8 cellular contexts compared by ENCODE assay signal in the genomic region with DNA sequence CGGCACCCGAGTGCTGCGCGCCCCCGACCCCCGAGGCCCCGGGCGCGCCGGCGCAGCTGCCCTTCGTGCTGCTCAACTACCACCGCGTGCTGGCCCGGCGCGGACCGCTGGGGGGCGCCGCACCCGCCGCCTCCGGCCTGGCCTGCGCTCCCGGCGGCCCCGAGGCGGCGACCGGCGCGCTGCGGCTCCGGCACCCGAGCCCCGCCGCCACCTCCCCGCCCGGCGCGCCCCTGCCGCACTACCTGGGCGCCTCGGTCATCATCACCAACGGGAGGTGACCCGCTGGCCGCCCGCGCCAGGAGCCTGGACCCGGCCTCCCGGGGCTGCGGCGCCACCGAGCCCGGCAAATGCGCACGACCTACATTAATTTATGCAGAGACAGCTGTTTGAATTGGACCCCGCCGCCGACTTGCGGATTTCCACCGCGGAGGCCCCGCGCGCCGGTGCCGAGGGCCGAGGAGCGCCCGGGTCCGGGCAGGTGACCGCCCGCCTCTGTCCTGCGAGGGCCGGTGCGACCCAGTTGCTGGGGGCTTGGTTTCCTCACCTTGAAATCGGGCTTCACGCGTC. TPM values are rescaled to one million over a fixed set of nuclear protein-coding genes. Genes with fewer than 3 reads are reported as not detected.
DNase-seq lines count a peak whose midpoint lies in the region; ATAC-seq and TF ChIP-seq lines count a peak whose summit lies in the region.

No MANE protein-coding gene starts in this region.

- H3K79me2 ChIP-seq in hepatocyte = no peaks in the 10 kb centered on the region

- H3K4me1 Mint-ChIP-seq in activated naive CD8-positive, alpha-beta T cell treated with anti-CD3 and anti-CD28 coated beads, Interleukin-2, amount 10 ng/mL, durations not matched to agents 7 days and 5 days = peaks cover 2% of the 10 kb centered on the region

- POLR2A ChIA-PET in activated naive CD8-positive, alpha-beta T cell treated with anti-CD3 and anti-CD28 coated beads, Interleukin-2, amount 10 ng/mL, durations not matched to agents 7 days and 5 days (lab: Charles Lee) = no interaction called here

- TF ChIP-seq CTCF in hepatocyte (IDR thresholded peaks at IDR 0.05; ENCODE audit: poor library complexity) (no peak), sigmoid colon (IDR thresholded peaks at IDR 0.05) (no peak)

- intact Hi-C loops in sigmoid colon (cut with DNase I) = no loop called here

- H3K4me3 Mint-ChIP-seq in activated naive CD8-positive, alpha-beta T cell treated with anti-CD3 and anti-CD28 coated beads, Interleukin-2, amount 10 ng/mL, durations not matched to agents 7 days and 5 days = no peak overlapping the region

- TF ChIP-seq EP300 in sigmoid colon (IDR thresholded peaks at IDR 0.05) = no peak

- peaks cover 47% of the 10 kb centered on the region for H3K27me3 Mint-ChIP-seq in activated naive CD8-positive, alpha-beta T cell treated with anti-CD3 and anti-CD28 coated beads, Interleukin-2, amount 10 ng/mL, durations not matched to agents 7 days and 5 days

- ATAC-seq in activated naive CD8-positive, alpha-beta T cell treated with anti-CD3 and anti-CD28 coated beads, Interleukin-2, amount 10 ng/mL, durations not matched to agents 7 days and 5 days (ENCODE audit: low read depth) = peak; percentile 83
- ATAC-seq in HG03432 (IDR thresholded peaks at IDR 0.05; ENCODE audit: unreplicated experiment) = no peak

- peak overlapping the region; percentile 36 for H3K27ac ChIP-seq in hepatocyte
- H3K27ac ChIP-seq in sigmoid colon = no peak overlapping the region

- H3K4me2 ChIP-seq in hepatocyte = peak overlapping the region; percentile 98

- WGBS in hepatocyte (ENCODE audit: low lambda C conversion rate, missing lambda C conversion rate) = 1% methylated on average over 60 of the region's 80 CpGs
- WGBS in sigmoid colon, 2 donors = 1 to 3% methylated on average over 80 of the region's 80 CpGs

- no peaks in the 10 kb centered on the region for H3K36me3 ChIP-seq in hepatocyte (replicated peaks; ENCODE audit: insufficient read depth, low read depth)
- no peaks in the 10 kb centered on the region for H3K36me3 ChIP-seq in sigmoid colon

- H2AFZ ChIP-seq in hepatocyte = peak overlapping the region; percentile 90

- H3K9me2 ChIP-seq in hepatocyte (replicated peaks; ENCODE audit: insufficient read depth) = no peaks in the 10 kb centered on the region

- DNase-seq in GM03348 (ENCODE audit: low spot score) (peak; percentile 91), NCI-H1930 (lab: John Stamatoyannopoulos, UW) (peak; percentile 38 to 82), hepatocyte (ENCODE audit: low spot score) (peak; percentile 89), sigmoid colon (no peak), 8988T (no peak), mucosa of gallbladder (ENCODE audit: low spot score) (no peak)
- peak; percentile 76 for DNase-seq in activated naive CD8-positive, alpha-beta T cell treated with anti-CD3 and anti-CD28 coated beads, Interleukin-2, amount 10 ng/mL, durations not matched to agents 7 days and 5 days

- no peak for TF ChIP-seq POLR2A in sigmoid colon (IDR thresholded peaks at IDR 0.05)

- no peak overlapping the region for H3K27ac Mint-ChIP-seq in activated naive CD8-positive, alpha-beta T cell treated with anti-CD3 and anti-CD28 coated beads, Interleukin-2, amount 10 ng/mL, durations not matched to agents 7 days and 5 days

- H3K9me3 ChIP-seq in hepatocyte (ENCODE audit: low read depth) (no peaks in the 10 kb centered on the region), sigmoid colon (no peaks in the 10 kb centered on the region)

- H3K4me1 ChIP-seq in hepatocyte (ENCODE audit: insufficient read depth) (no peaks in the 10 kb centered on the region), sigmoid colon (peaks cover 0 to 12% (median 10%) of the 10 kb centered on the region in 4 donors)

- H3K36me3 Mint-ChIP-seq in activated naive CD8-positive, alpha-beta T cell treated with anti-CD3 and anti-CD28 coated beads, Interleukin-2, amount 10 ng/mL, durations not matched to agents 7 days and 5 days = no peaks in the 10 kb centered on the region

- peak overlapping the region; percentile 75 for H3K4me3 ChIP-seq in hepatocyte
- H3K4me3 ChIP-seq in sigmoid colon = peak overlapping the region in 3 of 4 donors; percentile 30 to 47 (median 40)

- no peaks in the 10 kb centered on the region for H3K9me3 Mint-ChIP-seq in activated naive CD8-positive, alpha-beta T cell treated with anti-CD3 and anti-CD28 coated beads, Interleukin-2, amount 10 ng/mL, durations not matched to agents 7 days and 5 days

- no peaks in the 10 kb centered on the region for H4K20me1 ChIP-seq in hepatocyte (ENCODE audit: insufficient read depth, poor library complexity, severe bottlenecking)

- H3K27me3 ChIP-seq in hepatocyte (peaks cover 9% of the 10 kb centered on the region), sigmoid colon (peaks cover 12 to 50% (median 20%) of the 10 kb centered on the region in 3 donors)

RNA-seq across cellular contexts. Expression of a gene that starts 49.0 kb away (rescaled TPM):
- total RNA-seq in activated naive CD8-positive, alpha-beta T cell treated with anti-CD3 and anti-CD28 coated beads, Interleukin-2, amount 10 ng/mL, durations not matched to agents 7 days and 5 days = not detected
- total RNA-seq in hepatocyte (0.20 and 0.76 TPM in 2 replicates), sigmoid colon (not detected), mucosa of gallbladder (0.14 TPM)
- polyA plus RNA-seq in hepatocyte (0.13 and 0.35 TPM in 2 replicates), sigmoid colon (under 1 TPM in 2 of 3 donors, not detected in 1; 0.01 to 0.60 TPM)

Comparison
In these comparisons a context has a peak if more than half of its experiments do, and no peak if none do; other contexts are left out.
1. DNase-seq: peak in GM03348 (single experiment), NCI-H1930 (2 of 2), activated naive CD8-positive, alpha-beta T cell treated with anti-CD3 and anti-CD28 coated beads, Interleukin-2, amount 10 ng/mL, durations not matched to agents 7 days and 5 days (single experiment) and hepatocyte (single experiment); none in sigmoid colon (single experiment), 8988T (single experiment) and mucosa of gallbladder (single experiment).